In the genomic region with DNA sequence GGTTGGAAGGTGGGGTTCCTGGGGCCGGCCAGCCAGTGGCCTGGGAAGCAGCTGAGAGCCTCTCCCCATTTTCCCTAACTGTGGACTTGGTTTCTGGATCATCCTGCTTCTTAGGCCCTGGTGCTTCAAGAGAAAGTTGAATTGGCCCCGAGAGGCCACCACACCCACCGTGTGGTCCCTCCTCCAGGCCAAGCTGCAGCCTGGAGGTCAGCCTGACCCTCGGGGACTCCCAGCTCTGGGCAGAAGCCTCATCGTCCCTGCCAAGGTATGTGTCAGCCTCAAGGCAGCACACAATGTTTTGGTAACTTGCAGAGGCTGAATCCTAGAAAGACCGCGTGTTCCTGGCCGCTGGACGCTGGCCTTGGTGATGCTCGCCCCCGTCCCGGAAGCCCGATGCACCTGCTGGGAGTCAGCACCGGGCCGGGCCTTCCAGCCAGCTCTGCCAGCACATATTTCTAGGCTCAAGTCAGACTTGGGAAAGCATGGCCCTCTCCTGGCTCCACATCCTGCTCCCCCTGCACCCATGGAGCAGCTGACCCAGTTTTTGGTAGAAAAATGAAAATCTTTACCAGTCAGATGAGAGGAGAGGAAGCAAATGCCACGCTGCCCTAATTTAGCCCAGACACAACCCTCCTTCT, we compare ENCODE assay signal across 7 cellular contexts.
DNase-seq lines count a peak whose midpoint lies in the region; ATAC-seq and TF ChIP-seq lines count a peak whose summit lies in the region.

No MANE protein-coding gene starts in this region.

- DNase-seq in astrocyte of the hippocampus (ENCODE audit: low read depth, low spot score) (peak; percentile 71), suprapubic skin (ENCODE audit: low spot score in 2 of 2) (peak; percentile 86 to 88), NCI-H1092 treated with DMSO at 0.1 percent for 48 hours (lab: John Stamatoyannopoulos, UW) (no peak), GM20000 (ENCODE audit: low spot score) (no peak)

- no peak overlapping the region for H3K4me3 ChIP-seq in HUES64 (ENCODE audit: low read length)
- no peak overlapping the region for H3K4me3 ChIP-seq in suprapubic skin

- 71% methylated on average over 16 of the region's 16 CpGs for WGBS in HUES64
- WGBS in suprapubic skin = 29% methylated on average over 6 of the region's 16 CpGs

- H3K27ac ChIP-seq in HUES64 (ENCODE audit: low read depth, low read length) = peak overlapping the region; percentile 15; the same call in 1 of the 2 replicates
- peak overlapping the region; percentile 59 for H3K27ac ChIP-seq in layer of hippocampus (ENCODE audit: low read depth, low read length)
- H3K27ac ChIP-seq in suprapubic skin = peak overlapping the region; percentile 78

- no peak for TF ChIP-seq CTCF in suprapubic skin (IDR thresholded peaks at IDR 0.05)
- TF ChIP-seq CTCF in GM20000 (IDR thresholded peaks at IDR 0.05; ENCODE audit: extremely low read depth, missing control alignments) = no peak

- ATAC-seq in GM19467 (IDR thresholded peaks at IDR 0.05; ENCODE audit: unreplicated experiment) = no peak

- no peak for TF ChIP-seq EP300 in suprapubic skin (IDR thresholded peaks at IDR 0.05)

- H3K4me1 ChIP-seq in HUES64 (ENCODE audit: insufficient read depth, low read length) (peaks cover 19% of the 10 kb centered on the region; the same call in 1 of the 2 replicates), suprapubic skin (peaks cover 35% of the 10 kb centered on the region)

- H3K27me3 ChIP-seq in HUES64 (ENCODE audit: insufficient read depth, low read length) (no peaks in the 10 kb centered on the region), layer of hippocampus (ENCODE audit: control insufficient read depth, insufficient read depth, low read length) (no peaks in the 10 kb centered on the region), suprapubic skin (no peaks in the 10 kb centered on the region)

- no peak for TF ChIP-seq POLR2A in suprapubic skin (IDR thresholded peaks at IDR 0.05)

- H3K36me3 ChIP-seq in HUES64 (ENCODE audit: insufficient read depth, low read length) = no peaks in the 10 kb centered on the region
- H3K36me3 ChIP-seq in suprapubic skin = no peaks in the 10 kb centered on the region

- H3K9me3 ChIP-seq in HUES64 (ENCODE audit: insufficient read depth, low read depth, low read length) = no peaks in the 10 kb centered on the region
- H3K9me3 ChIP-seq in suprapubic skin = no peaks in the 10 kb centered on the region

- H3K9ac ChIP-seq in HUES64 (ENCODE audit: low read depth, low read length) = no peak overlapping the region

Comparison
In these comparisons a context has a peak if more than half of its experiments do, and no peak if none do; other contexts are left out.
1. H3K27ac ChIP-seq: peak in every context shown above with its lines; median percentile 78 in suprapubic skin; 59 in layer of hippocampus; 15 in HUES64.
2. DNase-seq: peak in astrocyte of the hippocampus (single experiment) and suprapubic skin (2 of 2); none in NCI-H1092 treated with DMSO at 0.1 percent for 48 hours (single experiment) and GM20000 (single experiment).